Comparison of ENCODE assay signal across 2 cellular contexts in the genomic region with DNA sequence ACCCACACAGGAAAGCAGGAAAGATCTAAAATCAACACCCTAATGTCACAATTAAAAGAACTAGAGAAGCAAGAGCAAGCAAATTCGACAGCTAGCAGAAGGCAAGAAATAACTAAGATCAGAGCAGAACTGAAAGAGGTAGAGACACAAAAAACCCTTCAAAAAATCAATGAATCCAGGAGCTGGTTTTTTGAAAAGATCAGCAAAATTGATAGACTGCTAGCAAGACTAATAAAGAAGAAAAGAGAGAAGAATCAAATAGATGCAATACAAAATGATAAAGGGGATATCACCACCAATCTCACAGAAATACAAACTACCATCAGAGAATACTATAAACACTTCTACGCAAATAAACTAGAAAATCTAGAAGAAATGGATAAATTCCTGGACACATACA. TPM values are rescaled to one million over a fixed set of nuclear protein-coding genes. Genes with fewer than 3 reads are reported as not detected.
"Had no signal": no experiment of that assay in that cellular context is flagged by ENCODE, and none has a peak within 500 bp of the region (broad histone marks: within the 10 kb centered on the region; RNA-seq: fewer than 3 reads in every experiment).

No MANE protein-coding gene starts in this region.

RNA-seq across cellular contexts. Expression of gene GDF7, which starts 47.5 kb away (rescaled TPM):
- total RNA-seq: LHCN-M2, MCF 10A had no signal
